ENCODE assay signal across 10 cellular contexts in genomic region chr3:196193037-196193737, GRCh38. TPM values are rescaled to one million over a fixed set of nuclear protein-coding genes. Genes with fewer than 3 reads are reported as not detected.
DNase-seq lines count a peak whose midpoint lies in the region; ATAC-seq and TF ChIP-seq lines count a peak whose summit lies in the region.
"Had no signal": no experiment of that assay in that cellular context is flagged by ENCODE, and none has a peak within 500 bp of the region (broad histone marks: within the 10 kb centered on the region; RNA-seq: fewer than 3 reads in every experiment).

No MANE protein-coding gene starts in this region.

- WGBS in body of pancreas, 2 donors: 58 to 81% methylated on average over 11 to 15 of the region's 15 CpGs
- WGBS in neuronal stem cell (ENCODE audit: extremely low coverage in 2 of 2, insufficient read length in 2 of 2, insufficient replicate concordance in 1 of 2), 2 donors: no CpG with 5 or more reads among the region's 15 CpGs

- peak overlapping the region; percentile 95 for H3K23ac ChIP-seq in neuronal stem cell (ENCODE audit: low read depth, low read length, poor library complexity)

- no peak overlapping the region for H2BK5ac ChIP-seq in neuronal stem cell (ENCODE audit: low read length)

- intact Hi-C loops in body of pancreas (cut with DNase I): no loop called here

- no peak for ATAC-seq in body of pancreas

- no peak for TF ChIP-seq CTCF in body of pancreas (IDR thresholded peaks at IDR 0.05)

- H3K4me2 ChIP-seq in neuronal stem cell (ENCODE audit: insufficient read depth, low read length, poor library complexity, severe bottlenecking): no peak overlapping the region

- no peak overlapping the region for H3K14ac ChIP-seq in neuronal stem cell (ENCODE audit: low read length)

- peak overlapping the region; percentile 99 for H3K27ac Mint-ChIP-seq in IgD-negative memory B cell

- peak overlapping the region; percentile 16 for H2BK12ac ChIP-seq in neuronal stem cell (ENCODE audit: low read length)

- no peaks in the 10 kb centered on the region for H3K36me3 Mint-ChIP-seq in IgD-negative memory B cell

- no peak overlapping the region for H3K4me3 ChIP-seq in body of pancreas
- no peak overlapping the region for H3K4me3 ChIP-seq in neuronal stem cell (ENCODE audit: low read length in 2 of 2)
- H3K4me3 ChIP-seq: vagina had no signal

- H3K36me3 ChIP-seq in body of pancreas (replicated peaks in 1 of 2; ENCODE audit: insufficient read depth in 1 of 2, low read depth in 2 of 2) (no peaks in the 10 kb centered on the region), neuronal stem cell (replicated peaks in 1 of 2; ENCODE audit: control insufficient read depth in 2 of 2, insufficient read depth in 2 of 2, low read length in 2 of 2) (no peaks in the 10 kb centered on the region)
- H3K36me3 ChIP-seq: vagina had no signal

- H2BK15ac ChIP-seq in neuronal stem cell (ENCODE audit: low read length): peak overlapping the region; percentile 27

- peak overlapping the region; percentile 63 for H2AK5ac ChIP-seq in neuronal stem cell (ENCODE audit: low read depth, low read length)

- peak overlapping the region; percentile 35 for H3K18ac ChIP-seq in neuronal stem cell (ENCODE audit: low read length)

- H2AFZ ChIP-seq in neuronal stem cell (ENCODE audit: low read length): peak overlapping the region; percentile 84

- H4K8ac ChIP-seq in neuronal stem cell (ENCODE audit: low read depth, low read length): no peak overlapping the region

- H3K9me3 ChIP-seq in body of pancreas (no peaks in the 10 kb centered on the region), neuronal stem cell (replicated peaks in 1 of 2; ENCODE audit: control insufficient read depth in 2 of 2, insufficient read depth in 1 of 2, low read depth in 1 of 2, low read length in 2 of 2) (no peaks in the 10 kb centered on the region)
- H3K9me3 ChIP-seq: vagina had no signal

- in situ Hi-C loops in G401 (cut with HindIII; ENCODE audit: low sequenced_read_pairs): no loop called here

- H3K4me1 ChIP-seq in body of pancreas: peaks cover 18% of the 10 kb centered on the region
- H3K4me1 ChIP-seq in neuronal stem cell (ENCODE audit: control insufficient read depth in 2 of 2, insufficient read depth in 1 of 2, low read depth in 1 of 2, low read length in 2 of 2): peaks cover 4 to 9% of the 10 kb centered on the region in 2 donors
- H3K4me1 ChIP-seq: vagina had no signal

- peaks cover 4% of the 10 kb centered on the region for H3K79me1 ChIP-seq in neuronal stem cell (ENCODE audit: low read depth, low read length)

- H3K27ac ChIP-seq in body of pancreas (peak overlapping the region in 3 of 4 donors; percentile 47 to 77 (median 47)), neuronal stem cell (replicated peaks; ENCODE audit: low read length) (no peak overlapping the region)

- no peak overlapping the region for H3K9ac ChIP-seq in neuronal stem cell (ENCODE audit: low read depth, low read length, poor library complexity)

- peak; percentile 89 for DNase-seq in G401 (ENCODE audit: low spot score)
- no peak for DNase-seq in body of pancreas
- no peak for DNase-seq in neuronal stem cell (ENCODE audit: low spot score)
- DNase-seq in SHP77 treated with DMSO at 0.1 percent for 48 hours (lab: John Stamatoyannopoulos, UW): no peak
- DNase-seq in EL: no peak
- no peak for DNase-seq in stimulated activated CD4-positive, alpha-beta T cell treated with anti-CD3 and anti-CD28 coated beads, Interleukin-1b, Interleukin-23, amount 100 ng/mL, for 48 hours
- DNase-seq: NCI-H510A had no signal

- H3K9me3 Mint-ChIP-seq in IgD-negative memory B cell: no peaks in the 10 kb centered on the region

- H3K4ac ChIP-seq in neuronal stem cell (ENCODE audit: low read length): no peak overlapping the region

- H4K91ac ChIP-seq in neuronal stem cell (ENCODE audit: low read depth, low read length, poor library complexity): no peak overlapping the region

- peaks cover 26 to 41% (median 27%) of the 10 kb centered on the region in 3 donors for H3K4me1 Mint-ChIP-seq in IgD-negative memory B cell

- no peaks in the 10 kb centered on the region for H3K27me3 Mint-ChIP-seq in IgD-negative memory B cell

- no peak overlapping the region for H2BK120ac ChIP-seq in neuronal stem cell (ENCODE audit: low read depth, low read length)

- H3K27me3 ChIP-seq in body of pancreas (no peaks in the 10 kb centered on the region), neuronal stem cell (ENCODE audit: control insufficient read depth in 3 of 3, insufficient read depth in 3 of 3, low read depth in 1 of 3, low read length in 3 of 3) (peaks cover 0 to 16% (median 0%) of the 10 kb centered on the region in 3 experiments)
- H3K27me3 ChIP-seq: vagina had no signal

- H3K4me3 Mint-ChIP-seq in IgD-negative memory B cell: peak overlapping the region; percentile 62 to 91 (median 86)

- TF ChIP-seq POLR2A in body of pancreas (IDR thresholded peaks at IDR 0.05): no peak

RNA-seq across cellular contexts. Expression of gene ZDHHC19, which starts 18.0 kb away (rescaled TPM):
- not detected in 2 replicates for total RNA-seq in G401 (2014; rRNA removed; shearing (Covaris generic))
- 5.4 TPM for polyA plus RNA-seq in IgD-negative memory B cell
- not detected for total RNA-seq in body of pancreas
- 1.1 TPM for polyA plus RNA-seq in neuronal stem cell (2013, experiment 1 of 2)
- polyA plus RNA-seq in neuronal stem cell (2013, experiment 2 of 2): 0.84 TPM
- total RNA-seq: dermis microvascular lymphatic vessel endothelial cell, vagina had no signal

RNA-seq across cellular contexts. Expression of gene SLC51A, which starts 23.1 kb away (rescaled TPM):
- not detected in 2 replicates for total RNA-seq in G401 (2014; rRNA removed; shearing (Covaris generic))
- polyA plus RNA-seq in IgD-negative memory B cell: 0.90 TPM
- total RNA-seq in body of pancreas: under 1 TPM in 1 of 2 donors, not detected in 1; 0.26 TPM
- 0.07 TPM for polyA plus RNA-seq in neuronal stem cell (2013, experiment 1 of 2)
- not detected for polyA plus RNA-seq in neuronal stem cell (2013, experiment 2 of 2)
- total RNA-seq: dermis microvascular lymphatic vessel endothelial cell had no signal
